ENCODE assay signal across 8 cellular contexts in the genomic region with DNA sequence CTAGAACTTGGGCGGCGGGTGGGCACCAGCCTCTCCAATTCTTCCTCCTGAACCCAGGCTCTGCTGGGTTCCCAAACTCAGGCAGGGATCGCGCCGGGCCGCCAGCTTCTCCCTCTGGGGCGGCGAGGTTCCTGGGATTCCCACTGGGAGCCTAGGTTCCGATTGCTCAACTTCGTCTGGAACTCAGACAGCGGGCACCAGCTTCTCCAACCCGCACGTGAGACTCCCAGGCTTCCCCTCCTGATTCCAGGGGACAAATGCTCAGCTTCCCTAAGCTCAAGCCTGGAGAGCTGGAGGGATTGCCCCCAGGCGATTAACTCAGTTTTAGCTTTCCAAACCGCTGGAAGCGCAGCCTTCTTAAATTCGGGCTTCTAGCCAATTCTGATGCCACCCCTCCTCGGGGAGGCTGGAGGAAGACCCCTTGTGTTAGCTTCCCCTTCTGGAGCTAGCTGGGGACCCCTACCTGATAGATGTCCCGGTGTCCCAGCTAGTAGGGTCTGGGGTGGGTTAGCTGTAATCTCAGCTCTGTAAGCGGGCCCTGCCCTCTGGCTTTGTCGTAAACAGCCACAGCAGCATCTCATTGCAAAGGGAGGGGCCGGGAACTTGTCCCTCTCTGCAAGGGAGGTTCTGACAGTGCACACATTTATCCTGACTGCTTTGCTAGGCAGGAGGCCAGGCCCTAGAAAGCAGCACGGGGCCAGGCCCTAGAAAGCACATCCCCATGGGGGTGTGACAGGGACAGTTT. TPM values are rescaled to one million over a fixed set of nuclear protein-coding genes. Genes with fewer than 3 reads are reported as not detected.
DNase-seq lines count a peak whose midpoint lies in the region; ATAC-seq and TF ChIP-seq lines count a peak whose summit lies in the region.

No MANE protein-coding gene starts in this region.

- CTCF ChIA-PET in A673 (lab: Charles Lee) = interaction anchor here (0.6 kb wide), 1 partner anchor 25 kb away, joined by 4 read pairs; no protein-coding TSS in a partner anchor
- CTCF ChIA-PET in HEK293 (lab: Yijun Ruan, JAX) = interaction anchor here (0.6 to 1.8 kb wide), 5 partner anchors 9 to 333 kb away, joined by 3 to 9 read pairs (median 3); no protein-coding TSS in a partner anchor

- peaks cover 5% of the 10 kb centered on the region for H3K4me1 Mint-ChIP-seq in activated naive CD8-positive, alpha-beta T cell treated with anti-CD3 and anti-CD28 coated beads for 36 hours

- BruUV-seq in A673 (replicated peaks; lab: Mats Ljungman, UMichigan) = no TSS peak

- H3K27me3 Mint-ChIP-seq in activated naive CD8-positive, alpha-beta T cell treated with anti-CD3 and anti-CD28 coated beads for 36 hours = no peaks in the 10 kb centered on the region

- intact Hi-C loops in A673 (cut with micrococcal nuclease; ENCODE audit: unreplicated experiment) = no loop called here

- TF ChIP-seq CTCF in A673 (conservative IDR thresholded peaks at IDR 0.05; ENCODE audit: low read depth, low read length) (no peak), HEK293 (tag by site-specific recombination; IDR thresholded peaks at IDR 0.05) (no peak), thoracic aorta (IDR thresholded peaks at IDR 0.05) (no peak)

- H3K4me1 ChIP-seq in A673 (ENCODE audit: insufficient read depth, low read length, poor library complexity, severe bottlenecking) (peaks cover 15% of the 10 kb centered on the region), HEK293 (ENCODE audit: control insufficient read depth, insufficient read depth, low read length) (0 out of 2 replicates have a peak, but pooled peaks cover 2% of the 10 kb centered on the region), thoracic aorta (ENCODE audit: control insufficient read depth in 1 of 2, low read depth in 2 of 2) (peaks cover 14 to 42% of the 10 kb centered on the region in 2 donors)

- no peaks in the 10 kb centered on the region for H3K9me3 ChIP-seq in A673 (ENCODE audit: low read depth, low read length, poor library complexity, severe bottlenecking)
- no peaks in the 10 kb centered on the region for H3K9me3 ChIP-seq in HEK293 (ENCODE audit: control insufficient read depth, insufficient read depth, low read depth, low read length)
- no peaks in the 10 kb centered on the region for H3K9me3 ChIP-seq in thoracic aorta

- H3K9me3 Mint-ChIP-seq in activated naive CD8-positive, alpha-beta T cell treated with anti-CD3 and anti-CD28 coated beads for 36 hours = no peaks in the 10 kb centered on the region

- no peak for DNase-seq in A673 (ENCODE audit: low spot score)
- no peak for DNase-seq in activated naive CD8-positive, alpha-beta T cell treated with anti-CD3 and anti-CD28 coated beads for 36 hours
- DNase-seq in kidney tubule cell (ENCODE audit: low spot score) = peak; percentile 16
- DNase-seq in thoracic aorta (ENCODE audit: low spot score) = no peak
- no peak for DNase-seq in NCI-H1694 treated with DMSO at 0.1 percent for 48 hours (lab: John Stamatoyannopoulos, UW)
- no peak for DNase-seq in stimulated activated CD4-positive, alpha-beta T cell treated with anti-CD3 and anti-CD28 coated beads, Interleukin-12 subunit alpha, Interleukin-12 subunit beta, amount 100 ng/mL, for 4 hours
- DNase-seq in effector CD4-positive, alpha-beta T cell = no peak

- H3K27ac ChIP-seq in A673 (ENCODE audit: low read depth, low read length, poor library complexity, severe bottlenecking) = peak overlapping the region; percentile 24
- no peak overlapping the region for H3K27ac ChIP-seq in HEK293 (ENCODE audit: extremely low read depth, low read depth, low read length)
- H3K27ac ChIP-seq in thoracic aorta = peak overlapping the region in 1 of 2 donors; percentile 15

- no peak overlapping the region for H3K27ac Mint-ChIP-seq in activated naive CD8-positive, alpha-beta T cell treated with anti-CD3 and anti-CD28 coated beads for 36 hours

- peak overlapping the region; percentile 66 for H3K4me3 ChIP-seq in A673 (ENCODE audit: low read depth, low read length, poor library complexity, severe bottlenecking)
- H3K4me3 ChIP-seq in HEK293 (ENCODE audit: low read depth, low read length) = peak overlapping the region; percentile 63
- peak overlapping the region; percentile 98 for H3K4me3 ChIP-seq in thoracic aorta

- peak overlapping the region; percentile 76 for H3K4me3 Mint-ChIP-seq in activated naive CD8-positive, alpha-beta T cell treated with anti-CD3 and anti-CD28 coated beads for 36 hours

- ATAC-seq in thoracic aorta (ENCODE audit: insufficient number of reproducible peaks, low FRiP score, low read depth) = no peak

- H3K27me3 ChIP-seq in A673 (replicated peaks; ENCODE audit: insufficient read depth, low read depth, low read length, poor library complexity) (no peaks in the 10 kb centered on the region), thoracic aorta (replicated peaks; ENCODE audit: insufficient read depth) (no peaks in the 10 kb centered on the region)

- peaks cover 8% of the 10 kb centered on the region for H3K36me3 Mint-ChIP-seq in activated naive CD8-positive, alpha-beta T cell treated with anti-CD3 and anti-CD28 coated beads for 36 hours

- H3K36me3 ChIP-seq in A673 (ENCODE audit: insufficient read depth, low read length, poor library complexity, severe bottlenecking) (no peaks in the 10 kb centered on the region), HEK293 (ENCODE audit: control insufficient read depth in 2 of 2, insufficient read depth in 1 of 2, low read length in 2 of 2) (peaks cover 0 to 23% of the 10 kb centered on the region in 2 experiments; a peak in 1 of 3 replicates), thoracic aorta (peaks cover 11% of the 10 kb centered on the region)

- POLR2A ChIA-PET in A673 (lab: Charles Lee; ENCODE audit: low non-redundant PET) (interaction anchor here (0.6 kb wide), 1 partner anchor 9 kb away, joined by 12 read pairs; no protein-coding TSS in a partner anchor), HEK293 (lab: Yijun Ruan, JAX) (interaction anchor here (0.7 to 3.3 kb wide), 9 partner anchors 9 to 162 kb away, joined by 3 to 27 read pairs (median 5); partner anchors contain the start of genes CAMSAP3, PET100, PNPLA6 and XAB2)

TF ChIP-seq in HEK293, 187 proteins besides CTCF, POLR2A, EP300 and RAD21 (continues in another document):
- TF ChIP-seq ZNF76 (tag by site-specific recombination; IDR thresholded peaks at IDR 0.05; ENCODE audit: borderline replicate concordance, low read depth) (no peak), GLIS1 (tag by site-specific recombination; IDR thresholded peaks at IDR 0.05) (peak; percentile 63), ZNF341 (tag by site-specific recombination; IDR thresholded peaks at IDR 0.05; ENCODE audit: low read depth) (peak; percentile 20; the same call in 1 of the 2 replicates), BCL6B (tag by site-specific recombination; IDR thresholded peaks at IDR 0.05) (peak; percentile 84), KLF17 (tag by site-specific recombination; IDR thresholded peaks at IDR 0.05) (0 out of 2 replicates have a peak, but pooled peaks have one; percentile 18), ZNF335 (tag by site-specific recombination; conservative IDR thresholded peaks at IDR 0.05) (peak; percentile 89), GFI1B (tag by site-specific recombination; IDR thresholded peaks at IDR 0.05) (no peak), ZIC2 (tag by site-specific recombination; IDR thresholded peaks at IDR 0.05) (peak; percentile 87), SP2 (tag by site-specific recombination; IDR thresholded peaks at IDR 0.05) (0 out of 2 replicates have a peak, but pooled peaks have one; percentile 33)
- TF ChIP-seq, protein P1, sequence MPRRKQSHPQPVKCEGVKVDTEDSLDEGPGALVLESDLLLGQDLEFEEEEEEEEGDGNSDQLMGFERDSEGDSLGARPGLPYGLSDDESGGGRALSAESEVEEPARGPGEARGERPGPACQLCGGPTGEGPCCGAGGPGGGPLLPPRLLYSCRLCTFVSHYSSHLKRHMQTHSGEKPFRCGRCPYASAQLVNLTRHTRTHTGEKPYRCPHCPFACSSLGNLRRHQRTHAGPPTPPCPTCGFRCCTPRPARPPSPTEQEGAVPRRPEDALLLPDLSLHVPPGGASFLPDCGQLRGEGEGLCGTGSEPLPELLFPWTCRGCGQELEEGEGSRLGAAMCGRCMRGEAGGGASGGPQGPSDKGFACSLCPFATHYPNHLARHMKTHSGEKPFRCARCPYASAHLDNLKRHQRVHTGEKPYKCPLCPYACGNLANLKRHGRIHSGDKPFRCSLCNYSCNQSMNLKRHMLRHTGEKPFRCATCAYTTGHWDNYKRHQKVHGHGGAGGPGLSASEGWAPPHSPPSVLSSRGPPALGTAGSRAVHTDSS (tag by site-specific recombination; IDR thresholded peaks at IDR 0.05) = no peak

RNA-seq across cellular contexts. Expression of gene MCOLN1, which starts 0.7 kb away (rescaled TPM):
- 25.7 and 28.4 TPM in 2 replicates for total RNA-seq in A673 (2021)
- total RNA-seq in activated naive CD8-positive, alpha-beta T cell treated with anti-CD3 and anti-CD28 coated beads for 36 hours = 10 to 100 TPM; 12.3 to 12.4 TPM
- 10 to 100 TPM; 19.6 to 34.8 TPM for total RNA-seq in thoracic aorta

RNA-seq across cellular contexts. Expression of gene ZNF358, which starts 7.2 kb away (rescaled TPM):
- total RNA-seq in A673 (2021) (44.1 and 48.2 TPM in 2 replicates), thoracic aorta (10 to 100 TPM; 44.5 to 88.9 TPM)
- 1 to 10 TPM; 6.5 to 7.3 TPM for total RNA-seq in activated naive CD8-positive, alpha-beta T cell treated with anti-CD3 and anti-CD28 coated beads for 36 hours

RNA-seq across cellular contexts. Expression of gene PNPLA6, which starts 12.4 kb away (rescaled TPM):
- total RNA-seq in A673 (2021) = 70.4 and 73.9 TPM in 2 replicates
- total RNA-seq in activated naive CD8-positive, alpha-beta T cell treated with anti-CD3 and anti-CD28 coated beads for 36 hours = 10 to 100 TPM; 67.8 to 68.5 TPM
- 100 to 1,000 TPM; 128 to 143 TPM for total RNA-seq in thoracic aorta

RNA-seq across cellular contexts. Expression of gene PEX11G, which starts 34.3 kb away (rescaled TPM):
- total RNA-seq in A673 (2021) (1.1 and 1.9 TPM in 2 replicates), thoracic aorta (under 1 TPM in 1 of 2 donors, not detected in 1; 0.63 TPM)
- 1 to 10 TPM in 1 of 2 experiments, under 1 TPM in 1; 0.82 to 1.5 TPM for total RNA-seq in activated naive CD8-positive, alpha-beta T cell treated with anti-CD3 and anti-CD28 coated beads for 36 hours
